In genomic region chr2:236787885-236788284, GRCh38 we compare ENCODE assay signal across 22 cellular contexts.
DNase-seq lines count a peak whose midpoint lies in the region; TF ChIP-seq lines count a peak whose summit lies in the region.
"Had no signal": no experiment of that assay in that cellular context is flagged by ENCODE, and none has a peak within 500 bp of the region (broad histone marks: within the 10 kb centered on the region; RNA-seq: fewer than 3 reads in every experiment).

No MANE protein-coding gene starts in this region.

- no peak overlapping the region for H2AFZ ChIP-seq in neural cell (ENCODE audit: low read depth, low read length)
- H2AFZ ChIP-seq in smooth muscle cell (ENCODE audit: low read depth) = no peak overlapping the region
- H2AFZ ChIP-seq: neural progenitor cell had no signal

- H3K27ac Mint-ChIP-seq in CD14-positive monocyte (peak overlapping the region; percentile 76 to 92 (median 89)), Caco-2 (ENCODE audit: unreplicated experiment) (no peak overlapping the region)
- H3K27ac Mint-ChIP-seq in dendritic cell treated with granulocyte-macrophage colony-stimulating factor and Interleukin-4, amounts not matched to agents 40 ng/mL and 50 ng/mL, for 4 days = peak overlapping the region; percentile 78
- H3K27ac Mint-ChIP-seq: activated CD4-positive, alpha-beta memory T cell treated with anti-CD3 and anti-CD28 coated beads, Interleukin-2, amount 10 ng/mL, durations not matched to agents 7 days and 5 days; activated naive CD4-positive, alpha-beta T cell treated with anti-CD3 and anti-CD28 coated beads, Interleukin-2, amount 50 U/mL, for 24 hours; HFFc6 had no signal

- no peak for TF ChIP-seq EP300 in neural cell (conservative IDR thresholded peaks at IDR 0.05; ENCODE audit: poor library complexity, severe bottlenecking)

- H3K36me3 ChIP-seq in neural cell (ENCODE audit: insufficient read depth, low read length) (no peaks in the 10 kb centered on the region), smooth muscle cell (ENCODE audit: low read depth) (no peaks in the 10 kb centered on the region), Caco-2 (ENCODE audit: control insufficient read depth, insufficient read depth, low read length) (no peaks in the 10 kb centered on the region), uterus (no peaks in the 10 kb centered on the region), A673 (ENCODE audit: insufficient read depth, low read length, poor library complexity, severe bottlenecking) (no peaks in the 10 kb centered on the region)
- H3K36me3 ChIP-seq: neural progenitor cell, Peyer's patch had no signal

- H3K79me2 ChIP-seq in neural cell (replicated peaks; ENCODE audit: insufficient read depth, low read length) = no peaks in the 10 kb centered on the region
- H3K79me2 ChIP-seq in smooth muscle cell (ENCODE audit: low read depth) = no peaks in the 10 kb centered on the region

- no peak overlapping the region for H3K9ac ChIP-seq in neural cell (ENCODE audit: low read length)
- no peak overlapping the region for H3K9ac ChIP-seq in smooth muscle cell (ENCODE audit: low read depth)
- H3K9ac ChIP-seq: neural progenitor cell had no signal

- H3F3A ChIP-seq in neural cell (ENCODE audit: insufficient read depth, low read length, poor library complexity, severe bottlenecking) (no peaks in the 10 kb centered on the region), smooth muscle cell (ENCODE audit: low read depth) (no peaks in the 10 kb centered on the region)

- H3K9me3 Mint-ChIP-seq in CD14-positive monocyte (peaks cover 7 to 21% (median 17%) of the 10 kb centered on the region in 7 donors), Caco-2 (ENCODE audit: unreplicated experiment) (peaks cover 9% of the 10 kb centered on the region)
- peaks cover 29% of the 10 kb centered on the region for H3K9me3 Mint-ChIP-seq in dendritic cell treated with granulocyte-macrophage colony-stimulating factor and Interleukin-4, amounts not matched to agents 40 ng/mL and 50 ng/mL, for 4 days
- H3K9me3 Mint-ChIP-seq: activated CD4-positive, alpha-beta memory T cell treated with anti-CD3 and anti-CD28 coated beads, Interleukin-2, amount 10 ng/mL, durations not matched to agents 7 days and 5 days; activated naive CD4-positive, alpha-beta T cell treated with anti-CD3 and anti-CD28 coated beads, Interleukin-2, amount 50 U/mL, for 24 hours; activated T-cell treated with anti-CD3 and anti-CD28 coated beads, Interleukin-2, amount 50 U/mL, for 4 hours had no signal

- H3K4me2 ChIP-seq in neural cell (ENCODE audit: low read length) = no peak overlapping the region
- no peak overlapping the region for H3K4me2 ChIP-seq in smooth muscle cell
- H3K4me2 ChIP-seq: neural progenitor cell had no signal

- H3K4me1 Mint-ChIP-seq in CD14-positive monocyte = peaks cover 22% of the 10 kb centered on the region
- H3K4me1 Mint-ChIP-seq in dendritic cell treated with granulocyte-macrophage colony-stimulating factor and Interleukin-4, amounts not matched to agents 40 ng/mL and 50 ng/mL, for 4 days (ENCODE audit: low read depth) = peaks cover 30% of the 10 kb centered on the region
- H3K4me1 Mint-ChIP-seq in Caco-2 (ENCODE audit: low read depth, unreplicated experiment) = no peaks in the 10 kb centered on the region
- H3K4me1 Mint-ChIP-seq: activated CD4-positive, alpha-beta memory T cell treated with anti-CD3 and anti-CD28 coated beads, Interleukin-2, amount 10 ng/mL, durations not matched to agents 7 days and 5 days; activated naive CD4-positive, alpha-beta T cell treated with anti-CD3 and anti-CD28 coated beads, Interleukin-2, amount 50 U/mL, for 24 hours had no signal

- H3K4me1 ChIP-seq in smooth muscle cell (ENCODE audit: low read depth) (no peaks in the 10 kb centered on the region), Caco-2 (peaks cover under 1% of the 10 kb centered on the region; the same call in 1 of the 2 replicates), uterus (no peaks in the 10 kb centered on the region), A673 (ENCODE audit: insufficient read depth, low read length, poor library complexity, severe bottlenecking) (no peaks in the 10 kb centered on the region)
- H3K4me1 ChIP-seq: Peyer's patch had no signal

- H3K4me3 Mint-ChIP-seq in CD14-positive monocyte = peak overlapping the region in 1 of 2 donors; percentile 26
- H3K4me3 Mint-ChIP-seq in dendritic cell treated with granulocyte-macrophage colony-stimulating factor and Interleukin-4, amounts not matched to agents 40 ng/mL and 50 ng/mL, for 4 days = no peak overlapping the region
- H3K4me3 Mint-ChIP-seq in Caco-2 (ENCODE audit: unreplicated experiment) = no peak overlapping the region
- H3K4me3 Mint-ChIP-seq: activated CD4-positive, alpha-beta memory T cell treated with anti-CD3 and anti-CD28 coated beads, Interleukin-2, amount 10 ng/mL, durations not matched to agents 7 days and 5 days; activated naive CD4-positive, alpha-beta T cell treated with anti-CD3 and anti-CD28 coated beads, Interleukin-2, amount 50 U/mL, for 24 hours; activated T-cell treated with anti-CD3 and anti-CD28 coated beads, Interleukin-2, amount 50 U/mL, for 4 hours; HFFc6; neural progenitor cell had no signal

- TF ChIP-seq CTCF in CD14-positive monocyte (IDR thresholded peaks at IDR 0.05) = no peak
- no peak for TF ChIP-seq CTCF in neural cell (IDR thresholded peaks at IDR 0.05; ENCODE audit: poor library complexity, severe bottlenecking)
- TF ChIP-seq CTCF in smooth muscle cell (IDR thresholded peaks at IDR 0.05; ENCODE audit: borderline replicate concordance, insufficient read depth, poor library complexity, severe bottlenecking) = no peak
- TF ChIP-seq CTCF in Caco-2 (IDR thresholded peaks at IDR 0.05; ENCODE audit: insufficient read depth in 1 of 2, low read depth in 1 of 2, low read length in 1 of 2, severe bottlenecking in 1 of 2, unreplicated experiment in 1 of 2) = no peak
- no peak for TF ChIP-seq CTCF in uterus (IDR thresholded peaks at IDR 0.05)
- no peak for TF ChIP-seq CTCF in A673 (conservative IDR thresholded peaks at IDR 0.05; ENCODE audit: low read depth, low read length)

- H3K27ac ChIP-seq in neural cell (ENCODE audit: low read length) (no peak overlapping the region), smooth muscle cell (ENCODE audit: low read depth) (no peak overlapping the region), uterus (no peak overlapping the region), A673 (ENCODE audit: low read depth, low read length, poor library complexity, severe bottlenecking) (no peak overlapping the region)
- H3K27ac ChIP-seq: neural progenitor cell, Peyer's patch had no signal

- H3K9me2 ChIP-seq in neural cell (ENCODE audit: insufficient read depth, low read length) = no peaks in the 10 kb centered on the region

- 90% methylated on average over 7 of the region's 7 CpGs for WGBS in smooth muscle cell (ENCODE audit: low lambda C conversion rate)

- H3K4me3 ChIP-seq in neural cell (ENCODE audit: low read length) (no peak overlapping the region), smooth muscle cell (no peak overlapping the region), Caco-2 (ENCODE audit: low read depth, low read length) (no peak overlapping the region), uterus (no peak overlapping the region), A673 (ENCODE audit: low read depth, low read length, poor library complexity, severe bottlenecking) (no peak overlapping the region)
- H3K4me3 ChIP-seq: neural progenitor cell, Peyer's patch had no signal

- DNase-seq in CD14-positive monocyte (ENCODE audit: low spot score) (peak; percentile 63), NCI-H2227 (lab: John Stamatoyannopoulos, UW; ENCODE audit: unreplicated experiment) (peak; percentile 46), smooth muscle cell (lab: John Stamatoyannopoulos, UW; ENCODE audit: unreplicated experiment) (no peak), Caco-2 (no peak), uterus (no peak), A673 (ENCODE audit: low spot score) (no peak)
- DNase-seq: activated CD4-positive, alpha-beta memory T cell treated with anti-CD3 and anti-CD28 coated beads, Interleukin-2, amount 10 ng/mL, durations not matched to agents 7 days and 5 days; activated T-cell treated with anti-CD3 and anti-CD28 coated beads, Interleukin-2, amount 50 U/mL, for 4 hours; cortex of kidney; EL; HFFc6; IMR-90; NCI-H1048; NCI-H2107; NCI-H748 treated with DMSO at 0.1 percent for 48 hours; Peyer's patch; retina; SW 1271 had no signal

- H3K36me3 Mint-ChIP-seq in CD14-positive monocyte (peaks cover 0 to 3% of the 10 kb centered on the region in 2 donors), Caco-2 (ENCODE audit: insufficient read depth, unreplicated experiment) (peaks cover 12% of the 10 kb centered on the region)
- H3K36me3 Mint-ChIP-seq in dendritic cell treated with granulocyte-macrophage colony-stimulating factor and Interleukin-4, amounts not matched to agents 40 ng/mL and 50 ng/mL, for 4 days (ENCODE audit: low read depth) = peaks cover 16% of the 10 kb centered on the region
- H3K36me3 Mint-ChIP-seq: activated naive CD4-positive, alpha-beta T cell treated with anti-CD3 and anti-CD28 coated beads, Interleukin-2, amount 50 U/mL, for 24 hours; neural progenitor cell had no signal

- intact Hi-C loops in CD14-positive monocyte (cut with micrococcal nuclease) = loop anchor here in 1 of 2 donors (5.0 kb wide), 1 partner anchor 41 kb away; no protein-coding TSS in a partner anchor
- intact Hi-C loops in dendritic cell treated with granulocyte-macrophage colony-stimulating factor and Interleukin-4, amounts not matched to agents 40 ng/mL and 50 ng/mL, for 4 days (cut with micrococcal nuclease) = loop anchor here (1.0 to 5.0 kb wide), 2 partner anchors 71 to 83 kb away; no protein-coding TSS in a partner anchor
- intact Hi-C loops in Caco-2 (cut with micrococcal nuclease; ENCODE audit: unreplicated experiment) = no loop called here
- intact Hi-C loops in uterus (cut with DNase I; ENCODE audit: low total_unique reads) = no loop called here
- intact Hi-C loops in A673 (cut with micrococcal nuclease; ENCODE audit: unreplicated experiment) = no loop called here

- no peak for TF ChIP-seq POLR2A in uterus (IDR thresholded peaks at IDR 0.05)

- H4K20me1 ChIP-seq in neural cell (ENCODE audit: insufficient read depth) = no peaks in the 10 kb centered on the region
- no peaks in the 10 kb centered on the region for H4K20me1 ChIP-seq in smooth muscle cell (ENCODE audit: low read depth)

- CTCF ChIA-PET in Caco-2 (lab: Charles Lee) (no interaction called here), A673 (lab: Charles Lee) (no interaction called here)

- no peaks in the 10 kb centered on the region for H3K9me3 ChIP-seq in neural cell (ENCODE audit: low read length)
- no peaks in the 10 kb centered on the region for H3K9me3 ChIP-seq in smooth muscle cell (replicated peaks; ENCODE audit: low read depth)
- no peaks in the 10 kb centered on the region for H3K9me3 ChIP-seq in Caco-2
- H3K9me3 ChIP-seq in uterus = no peaks in the 10 kb centered on the region
- H3K9me3 ChIP-seq in A673 (ENCODE audit: low read depth, low read length, poor library complexity, severe bottlenecking) = no peaks in the 10 kb centered on the region
- H3K9me3 ChIP-seq: Peyer's patch had no signal

- H3K27me3 Mint-ChIP-seq in CD14-positive monocyte (ENCODE audit: low read depth in 3 of 3) = peaks cover 33 to 38% (median 35%) of the 10 kb centered on the region in 3 donors
- peaks cover 42% of the 10 kb centered on the region for H3K27me3 Mint-ChIP-seq in dendritic cell treated with granulocyte-macrophage colony-stimulating factor and Interleukin-4, amounts not matched to agents 40 ng/mL and 50 ng/mL, for 4 days
- no peaks in the 10 kb centered on the region for H3K27me3 Mint-ChIP-seq in Caco-2 (ENCODE audit: insufficient read depth, unreplicated experiment)

- no TSS peak for BruUV-seq in Caco-2 (replicated peaks; lab: Mats Ljungman, UMichigan)
- no TSS peak for BruUV-seq in A673 (replicated peaks; lab: Mats Ljungman, UMichigan)

- POLR2A ChIA-PET in Caco-2 (lab: Charles Lee) (no interaction called here), A673 (lab: Charles Lee; ENCODE audit: low non-redundant PET) (no interaction called here)

- H3K27me3 ChIP-seq in neural cell (ENCODE audit: insufficient read depth, low read depth, low read length) (no peaks in the 10 kb centered on the region), smooth muscle cell (ENCODE audit: low read depth) (no peaks in the 10 kb centered on the region), Caco-2 (replicated peaks; ENCODE audit: control insufficient read depth, insufficient read depth, low read length) (no peaks in the 10 kb centered on the region), uterus (no peaks in the 10 kb centered on the region), A673 (replicated peaks; ENCODE audit: insufficient read depth, low read depth, low read length, poor library complexity) (peaks cover 18% of the 10 kb centered on the region)
- H3K27me3 ChIP-seq: neural progenitor cell, Peyer's patch had no signal

- no peak for TF ChIP-seq RAD21 in neural cell (conservative IDR thresholded peaks at IDR 0.05)

Comparison
In these comparisons a context has a peak if more than half of its experiments do, and no peak if none do; other contexts are left out.
1. DNase-seq: peak in CD14-positive monocyte (single experiment) and NCI-H2227 (single experiment); none in smooth muscle cell (single experiment), Caco-2 (0 of 2), uterus (0 of 2) and A673 (single experiment).